Comparison of ENCODE assay signal across 8 cellular contexts in genomic region chr22:41445171-41446056, GRCh38. TPM values are rescaled to one million over a fixed set of nuclear protein-coding genes. Genes with fewer than 3 reads are reported as not detected.
DNase-seq lines count a peak whose midpoint lies in the region; ATAC-seq and TF ChIP-seq lines count a peak whose summit lies in the region.

No MANE protein-coding gene starts in this region.

- intact Hi-C loops in MCF 10A (cut with micrococcal nuclease) (no loop called here), left colon (cut with DNase I, micrococcal nuclease) (no loop called here)

- H3K27ac Mint-ChIP-seq in MCF 10A (ENCODE audit: low read depth, unreplicated experiment) = peak overlapping the region; percentile 97

- BruUV-seq in MCF 10A (replicated peaks; lab: Mats Ljungman, UMichigan) = TSS peak; percentile 40

- peak overlapping the region; percentile 96 for H3K4me3 Mint-ChIP-seq in MCF 10A (ENCODE audit: unreplicated experiment)

- TF ChIP-seq CTCF in AG10803 (conservative IDR thresholded peaks at IDR 0.05; ENCODE audit: low read length) (no peak), MCF 10A (IDR thresholded peaks at IDR 0.05; ENCODE audit: unreplicated experiment) (no peak)

- DNase-seq in AG10803 (ENCODE audit: low read depth) = no peak
- DNase-seq in H7 = peak; percentile 50
- DNase-seq in MCF 10A (ENCODE audit: unreplicated experiment) = peak; percentile 47
- DNase-seq in left colon = peak; percentile 38 to 40
- peak; percentile 37 for DNase-seq in stimulated activated naive CD8-positive, alpha-beta T cell treated with anti-CD3 and anti-CD28 coated beads, Interleukin-15, Interleukin-2, amounts not matched to agents 100 U/mL and 50 U/mL, for 24 hours
- no peak for DNase-seq in left lobe of liver (ENCODE audit: low spot score)

- peak; percentile 40; the same call in 1 of the 2 replicates for TF ChIP-seq POLR2A in Raji (IDR thresholded peaks at IDR 0.05; ENCODE audit: insufficient read depth, low read depth, low read length)

- H3K4me3 ChIP-seq in AG10803 (ENCODE audit: low read length) (peak overlapping the region; percentile 98), H7 (ENCODE audit: insufficient read depth, low read depth, low read length) (peak overlapping the region; percentile 99)

- no peak for ATAC-seq in left colon
- no peak for ATAC-seq in stimulated activated naive CD8-positive, alpha-beta T cell treated with anti-CD3 and anti-CD28 coated beads, Interleukin-15, Interleukin-2, amounts not matched to agents 100 U/mL and 50 U/mL, for 24 hours
- no peak for ATAC-seq in GM21529 (IDR thresholded peaks at IDR 0.05; ENCODE audit: unreplicated experiment)
- no peak for ATAC-seq in left lobe of liver

- H3K4me1 Mint-ChIP-seq in MCF 10A (ENCODE audit: insufficient read depth, unreplicated experiment) = peaks cover 11% of the 10 kb centered on the region

- H3K27me3 ChIP-seq in H7 (ENCODE audit: control insufficient read depth, insufficient read depth, low read length) = no peaks in the 10 kb centered on the region

- H3K9me3 Mint-ChIP-seq in MCF 10A (ENCODE audit: unreplicated experiment) = no peaks in the 10 kb centered on the region

- POLR2A ChIA-PET in MCF 10A (lab: Yijun Ruan, JAX) = interaction anchor here (0.7 to 9.4 kb wide), 19 partner anchors 9 to 588 kb away, joined by 3 to 302 read pairs (median 5); partner anchors contain the start of genes ACO2, PHF5A, RANGAP1 and TEF

- CTCF ChIA-PET in MCF 10A (lab: Yijun Ruan, JAX) = interaction anchor here (0.6 to 1.7 kb wide), 8 partner anchors 44 to 351 kb away, joined by 3 to 9 read pairs (median 4); no protein-coding TSS in a partner anchor

- no peaks in the 10 kb centered on the region for H3K27me3 Mint-ChIP-seq in MCF 10A (ENCODE audit: insufficient read depth, unreplicated experiment)

- peaks cover 6% of the 10 kb centered on the region for H3K36me3 ChIP-seq in H7 (replicated peaks; ENCODE audit: control insufficient read depth, insufficient read depth, low read length)

- H3K36me3 Mint-ChIP-seq in MCF 10A (ENCODE audit: insufficient read depth, unreplicated experiment) = peaks cover 48% of the 10 kb centered on the region

RNA-seq across cellular contexts. Expression of gene TOB2, which starts 1.2 kb away (rescaled TPM):
- 31.7 and 33.1 TPM in 2 replicates for total RNA-seq in H7 (2014; rRNA removed; shearing (Covaris generic))
- 25.4 and 26.9 TPM in 2 replicates for total RNA-seq in MCF 10A (2022)
- total RNA-seq in left colon = 10 to 100 TPM; 57.5 to 66.7 TPM
- 40.1 TPM for total RNA-seq in left lobe of liver

RNA-seq across cellular contexts. Expression of gene PHF5A, which starts 23.1 kb away (rescaled TPM):
- 111 and 115 TPM in 2 replicates for total RNA-seq in H7 (2014; rRNA removed; shearing (Covaris generic))
- total RNA-seq in MCF 10A (2022) = 62.3 and 68.8 TPM in 2 replicates
- 10 to 100 TPM; 32.1 to 35.3 TPM for total RNA-seq in left colon
- total RNA-seq in left lobe of liver = 14.6 TPM

RNA-seq across cellular contexts. Expression of gene ACO2, which starts 23.5 kb away (rescaled TPM):
- 101 and 103 TPM in 2 replicates for total RNA-seq in H7 (2014; rRNA removed; shearing (Covaris generic))
- total RNA-seq in MCF 10A (2022) = 105 and 109 TPM in 2 replicates
- 100 to 1,000 TPM; 271 to 289 TPM for total RNA-seq in left colon
- total RNA-seq in left lobe of liver = 71.8 TPM

Comparison
In these comparisons a context has a peak if more than half of its experiments do, and no peak if none do; other contexts are left out.
1. DNase-seq: peak in H7 (single experiment), MCF 10A (single experiment), left colon (2 of 2) and stimulated activated naive CD8-positive, alpha-beta T cell treated with anti-CD3 and anti-CD28 coated beads, Interleukin-15, Interleukin-2, amounts not matched to agents 100 U/mL and 50 U/mL, for 24 hours (single experiment); none in AG10803 (single experiment) and left lobe of liver (single experiment).